ENCODE assay signal across 11 cellular contexts in genomic region chr19:46349311-46349993, GRCh38. TPM values are rescaled to one million over a fixed set of nuclear protein-coding genes. Genes with fewer than 3 reads are reported as not detected.
DNase-seq lines count a peak whose midpoint lies in the region; ATAC-seq, FAIRE-seq and TF ChIP-seq lines count a peak whose summit lies in the region.
"Had no signal": no experiment of that assay in that cellular context is flagged by ENCODE, and none has a peak within 500 bp of the region (broad histone marks: within the 10 kb centered on the region; RNA-seq: fewer than 3 reads in every experiment).

No MANE protein-coding gene starts in this region.

- ATAC-seq in HG02884 (IDR thresholded peaks at IDR 0.05; ENCODE audit: unreplicated experiment): no peak

- DNase-seq in GM12891 (ENCODE audit: insufficient read length, low spot score) (no peak), NCI-H2029 (lab: John Stamatoyannopoulos, UW) (peak; percentile 38), posterior vena cava (ENCODE audit: low spot score) (peak; percentile 60), globus pallidus (ENCODE audit: low spot score) (no peak), HuH-7.5 (ENCODE audit: low spot score) (no peak)
- DNase-seq in NK-92 treated with Interleukin-12 subunit alpha and Interleukin-12 subunit beta, amount 100 ng/mL, for 24 hours (lab: John Stamatoyannopoulos, UW): no peak
- DNase-seq: dermis blood vessel endothelial cell; NCI-H1105; stimulated activated CD4-positive, alpha-beta T cell treated with anti-CD3 and anti-CD28 coated beads, Interleukin-1b, Interleukin-23, amount 100 ng/mL, for 48 hours had no signal

- no peak for TF ChIP-seq POLR2A in GM12891 (IDR thresholded peaks at IDR 0.05; ENCODE audit: low read depth, low read length)

- peak; percentile 86 for FAIRE-seq in GM12891 (lab: Jason Lieb, UNC)

- peak overlapping the region; percentile 29 for H3K27ac ChIP-seq in cingulate gyrus (ENCODE audit: low read depth, low read length)

- intact Hi-C loops in posterior vena cava (cut with DNase I): no loop called here

TF ChIP-seq in GM12891, 5 proteins besides CTCF, POLR2A, EP300 and RAD21:
- TF ChIP-seq SPI1 (IDR thresholded peaks at IDR 0.05; ENCODE audit: low read depth, low read length) (peak; percentile 96), POLR2AphosphoS5 (IDR thresholded peaks at IDR 0.05; ENCODE audit: low read depth, low read length) (no peak)

RNA-seq across cellular contexts. Expression of gene PPP5C, which starts 2.6 kb away (rescaled TPM):
- polyA plus RNA-seq in GM12891 (2012; ENCODE audit: low read depth, missing spikeins): 42.5 TPM
- 10 to 100 TPM; 44.3 to 46.8 TPM for total RNA-seq in posterior vena cava

RNA-seq across cellular contexts. Expression of gene HIF3A, which starts 52.6 kb away (rescaled TPM):
- polyA plus RNA-seq in GM12891 (2012; ENCODE audit: low read depth, missing spikeins): not detected
- total RNA-seq in posterior vena cava: 10 to 100 TPM; 50.0 to 79.8 TPM

Comparison
In these comparisons a context has a peak if more than half of its experiments do, and no peak if none do; other contexts are left out.
1. DNase-seq: peak in NCI-H2029 (single experiment) and posterior vena cava (single experiment); none in GM12891 (single experiment), globus pallidus (single experiment), NK-92 treated with Interleukin-12 subunit alpha and Interleukin-12 subunit beta, amount 100 ng/mL, for 24 hours (single experiment) and HuH-7.5 (single experiment).